9 cellular contexts compared by ENCODE assay signal in genomic region chr12:56590237-56590830, GRCh38. TPM values are rescaled to one million over a fixed set of nuclear protein-coding genes. Genes with fewer than 3 reads are reported as not detected.
DNase-seq lines count a peak whose midpoint lies in the region; ATAC-seq and TF ChIP-seq lines count a peak whose summit lies in the region.
"Had no signal": no experiment of that assay in that cellular context is flagged by ENCODE, and none has a peak within 500 bp of the region (broad histone marks: within the 10 kb centered on the region; RNA-seq: fewer than 3 reads in every experiment).

No MANE protein-coding gene starts in this region.

- H2AFZ ChIP-seq in neuronal stem cell (ENCODE audit: low read length), result no peak overlapping the region
- H2AFZ ChIP-seq: parathyroid adenoma had no signal

- H3K9ac ChIP-seq in neuronal stem cell (ENCODE audit: low read depth, low read length, poor library complexity), result no peak overlapping the region
- H3K9ac ChIP-seq: parathyroid adenoma had no signal

- H2AK5ac ChIP-seq in neuronal stem cell (ENCODE audit: low read depth, low read length), result no peak overlapping the region

- no peak for TF ChIP-seq POLR2A in gastroesophageal sphincter (IDR thresholded peaks at IDR 0.05)

- H3K36me3 ChIP-seq in gastroesophageal sphincter (peaks cover 0 to 68% of the 10 kb centered on the region in 2 donors), neuronal stem cell (replicated peaks in 1 of 2; ENCODE audit: control insufficient read depth in 2 of 2, insufficient read depth in 2 of 2, low read length in 2 of 2) (peaks cover 9 to 48% of the 10 kb centered on the region in 2 donors)

- ATAC-seq in HG02759 (IDR thresholded peaks at IDR 0.05; ENCODE audit: unreplicated experiment) (peak; percentile 47), SK-N-SH treated with all-trans-retinoic acid at 6 μM for 48 hours (peak; percentile 37), gastroesophageal sphincter (no peak), GM21717 (IDR thresholded peaks at IDR 0.05; ENCODE audit: unreplicated experiment) (no peak)

- no peak overlapping the region for H2BK12ac ChIP-seq in neuronal stem cell (ENCODE audit: low read length)

- H3K79me1 ChIP-seq in neuronal stem cell (ENCODE audit: low read depth, low read length), result no peaks in the 10 kb centered on the region

- H3K4ac ChIP-seq in neuronal stem cell (ENCODE audit: low read length), result no peak overlapping the region

- H3K4me3 ChIP-seq in gastroesophageal sphincter (no peak overlapping the region), neuronal stem cell (ENCODE audit: low read length in 2 of 2) (no peak overlapping the region)

- no peak overlapping the region for H3K14ac ChIP-seq in neuronal stem cell (ENCODE audit: low read length)

- no peak overlapping the region for H4K91ac ChIP-seq in neuronal stem cell (ENCODE audit: low read depth, low read length, poor library complexity)

- no peak overlapping the region for H3K4me2 ChIP-seq in neuronal stem cell (ENCODE audit: insufficient read depth, low read length, poor library complexity, severe bottlenecking)

- DNase-seq in DMS53 (lab: John Stamatoyannopoulos, UW) (peak; percentile 52), DMS53 treated with DMSO at 0.1 percent for 48 hours (lab: John Stamatoyannopoulos, UW; ENCODE audit: unreplicated experiment) (no peak), iris pigment epithelial cell (ENCODE audit: low read depth) (peak; percentile 49), neuronal stem cell (ENCODE audit: low spot score) (no peak)

- H3K27ac ChIP-seq in gastroesophageal sphincter (peak overlapping the region in 2 of 4 donors; percentile 38 to 70), neuronal stem cell (replicated peaks; ENCODE audit: low read length) (no peak overlapping the region)
- H3K27ac ChIP-seq: parathyroid adenoma had no signal

- no peak overlapping the region for H4K8ac ChIP-seq in neuronal stem cell (ENCODE audit: low read depth, low read length)

- no peak for TF ChIP-seq CTCF in gastroesophageal sphincter (IDR thresholded peaks at IDR 0.05)

- WGBS in gastroesophageal sphincter (ENCODE audit: low coverage in 1 of 2), 2 donors, result 63% methylated on average over 3 of the region's 3 CpGs; no CpG with 5 or more reads in 1 of the 2 donors
- WGBS in neuronal stem cell (ENCODE audit: extremely low coverage in 2 of 2, insufficient read length in 2 of 2, insufficient replicate concordance in 1 of 2), 2 donors, result no CpG with 5 or more reads among the region's 3 CpGs

- H2BK15ac ChIP-seq in neuronal stem cell (ENCODE audit: low read length), result no peak overlapping the region

- H3K9me3 ChIP-seq in gastroesophageal sphincter (no peaks in the 10 kb centered on the region), neuronal stem cell (replicated peaks in 1 of 2; ENCODE audit: control insufficient read depth in 2 of 2, insufficient read depth in 1 of 2, low read depth in 1 of 2, low read length in 2 of 2) (no peaks in the 10 kb centered on the region)

- H3K23ac ChIP-seq in neuronal stem cell (ENCODE audit: low read depth, low read length, poor library complexity), result no peak overlapping the region

- H3K4me1 ChIP-seq in gastroesophageal sphincter, result peaks cover 0 to 34% (median 0%) of the 10 kb centered on the region in 3 donors
- peaks cover 0 to 7% of the 10 kb centered on the region in 2 donors for H3K4me1 ChIP-seq in neuronal stem cell (ENCODE audit: control insufficient read depth in 2 of 2, insufficient read depth in 1 of 2, low read depth in 1 of 2, low read length in 2 of 2)
- H3K4me1 ChIP-seq: parathyroid adenoma had no signal

- H2BK5ac ChIP-seq in neuronal stem cell (ENCODE audit: low read length), result no peak overlapping the region

- H3K27me3 ChIP-seq in gastroesophageal sphincter, result no peaks in the 10 kb centered on the region
- H3K27me3 ChIP-seq in neuronal stem cell (ENCODE audit: control insufficient read depth in 3 of 3, insufficient read depth in 3 of 3, low read depth in 1 of 3, low read length in 3 of 3), result no peaks in the 10 kb centered on the region

- H2BK120ac ChIP-seq in neuronal stem cell (ENCODE audit: low read depth, low read length), result no peak overlapping the region

- TF ChIP-seq EP300 in gastroesophageal sphincter (IDR thresholded peaks at IDR 0.05), result no peak

- no peak overlapping the region for H3K18ac ChIP-seq in neuronal stem cell (ENCODE audit: low read length)

TF ChIP-seq in SK-N-SH treated with all-trans-retinoic acid at 6 μM for 48 hours, 23 proteins besides CTCF, POLR2A, EP300 and RAD21:
- TF ChIP-seq PATZ1 (CRISPR knock-in tag; IDR thresholded peaks at IDR 0.05; ENCODE audit: borderline replicate concordance), result no peak
- no peak for TF ChIP-seq SNAI2 (CRISPR knock-in tag; IDR thresholded peaks at IDR 0.05)
- no peak for TF ChIP-seq RARB (CRISPR knock-in tag; IDR thresholded peaks at IDR 0.05)

RNA-seq across cellular contexts. Expression of gene BAZ2A, which starts 39.8 kb away (rescaled TPM):
- 10 to 100 TPM; 32.1 to 73.2 (median 54.6) TPM for total RNA-seq in gastroesophageal sphincter
- 91.0 TPM for polyA plus RNA-seq in neuronal stem cell (2013, experiment 1 of 2)
- polyA plus RNA-seq in neuronal stem cell (2013, experiment 2 of 2), result 91.7 TPM

RNA-seq across cellular contexts. Expression of gene ATP5F1B, which starts 55.5 kb away (rescaled TPM):
- total RNA-seq in gastroesophageal sphincter, result 100 to 1,000 TPM; 315 to 472 (median 432) TPM
- polyA plus RNA-seq in neuronal stem cell (2013, experiment 1 of 2), result 527 TPM
- polyA plus RNA-seq in neuronal stem cell (2013, experiment 2 of 2), result 548 TPM

Comparison
In these comparisons a context has a peak if more than half of its experiments do, and no peak if none do; other contexts are left out.
1. DNase-seq: peak in DMS53 (single experiment) and iris pigment epithelial cell (single experiment); none in DMS53 treated with DMSO at 0.1 percent for 48 hours (single experiment) and neuronal stem cell (single experiment).
2. ATAC-seq: peak in HG02759 (single experiment) and SK-N-SH treated with all-trans-retinoic acid at 6 μM for 48 hours (single experiment); none in gastroesophageal sphincter (single experiment) and GM21717 (single experiment).